23 cellular contexts compared by ENCODE assay signal in genomic region chr5:77924081-77924480, GRCh38.
DNase-seq lines count a peak whose midpoint lies in the region; ATAC-seq and TF ChIP-seq lines count a peak whose summit lies in the region.
"Had no signal": no experiment of that assay in that cellular context is flagged by ENCODE, and none has a peak within 500 bp of the region (broad histone marks: within the 10 kb centered on the region; RNA-seq: fewer than 3 reads in every experiment).

No MANE protein-coding gene starts in this region.

- H3K9me3 Mint-ChIP-seq in MCF 10A (ENCODE audit: unreplicated experiment): no peaks in the 10 kb centered on the region
- H3K9me3 Mint-ChIP-seq: CD14-positive monocyte had no signal

- H3K9me3 ChIP-seq in breast epithelium: no peaks in the 10 kb centered on the region
- H3K9me3 ChIP-seq: adrenal gland, lower lobe of right lung, Peyer's patch, upper lobe of left lung had no signal

- no peaks in the 10 kb centered on the region for H3K27me3 Mint-ChIP-seq in MCF 10A (ENCODE audit: insufficient read depth, unreplicated experiment)

- CTCF ChIA-PET in MCF 10A (lab: Yijun Ruan, JAX): interaction anchor here (0.6 kb wide), 1 partner anchor 653 kb away, joined by 4 read pairs; no protein-coding TSS in a partner anchor

- H3K4me3 ChIP-seq in breast epithelium: no peak overlapping the region
- H3K4me3 ChIP-seq: adrenal gland, lower lobe of right lung, Peyer's patch, stomach, upper lobe of left lung had no signal

- peak; percentile 89 for ATAC-seq in foreskin keratinocyte
- no peak for ATAC-seq in HG02884 (IDR thresholded peaks at IDR 0.05; ENCODE audit: unreplicated experiment)
- no peak for ATAC-seq in HG02938 (IDR thresholded peaks at IDR 0.05; ENCODE audit: unreplicated experiment)
- no peak for ATAC-seq in GM18502 (IDR thresholded peaks at IDR 0.05; ENCODE audit: poor library complexity, unreplicated experiment)
- ATAC-seq: lower lobe of right lung; naive thymus-derived CD8-positive, alpha-beta T cell had no signal

- H3K27ac Mint-ChIP-seq in MCF 10A (ENCODE audit: low read depth, unreplicated experiment): no peak overlapping the region
- H3K27ac Mint-ChIP-seq: activated CD4-positive, alpha-beta T cell treated with anti-CD3 and anti-CD28 coated beads, Interleukin-2, amount 10 ng/mL, durations not matched to agents 7 days and 5 days; CD14-positive monocyte; immature natural killer cell; naive thymus-derived CD8-positive, alpha-beta T cell had no signal

- intact Hi-C loops in MCF 10A (cut with micrococcal nuclease) (no loop called here), breast epithelium (cut with DNase I; ENCODE audit: low total_unique reads) (no loop called here)

- BruUV-seq in MCF 10A (replicated peaks; lab: Mats Ljungman, UMichigan): no TSS peak

- no peaks in the 10 kb centered on the region for H3K36me3 ChIP-seq in breast epithelium
- H3K36me3 ChIP-seq: adrenal gland, lower lobe of right lung, Peyer's patch, stomach, upper lobe of left lung had no signal

- no peaks in the 10 kb centered on the region for H3K27me3 ChIP-seq in breast epithelium
- peaks cover 16% of the 10 kb centered on the region for H3K27me3 ChIP-seq in foreskin keratinocyte
- H3K27me3 ChIP-seq: adrenal gland, Peyer's patch, upper lobe of left lung had no signal

- H3K4me1 ChIP-seq in breast epithelium (no peaks in the 10 kb centered on the region), foreskin keratinocyte (peaks cover 5% of the 10 kb centered on the region)
- H3K4me1 ChIP-seq: adrenal gland, lower lobe of right lung, Peyer's patch, stomach, upper lobe of left lung had no signal

- in situ Hi-C loops in ACHN (cut with HindIII; ENCODE audit: low pct_ligation_motif_present, low pct_unique_long_range_greater_than_20kb, low sequenced_read_pairs): no loop called here

- POLR2A ChIA-PET in MCF 10A (lab: Yijun Ruan, JAX): no interaction called here

- peaks cover 6% of the 10 kb centered on the region for H3K4me1 Mint-ChIP-seq in MCF 10A (ENCODE audit: insufficient read depth, unreplicated experiment)
- H3K4me1 Mint-ChIP-seq: CD14-positive monocyte, immature natural killer cell had no signal

- H3K36me3 Mint-ChIP-seq in MCF 10A (ENCODE audit: insufficient read depth, unreplicated experiment): no peaks in the 10 kb centered on the region
- H3K36me3 Mint-ChIP-seq: CD14-positive monocyte, immature natural killer cell had no signal

- no peak for TF ChIP-seq POLR2A in breast epithelium (IDR thresholded peaks at IDR 0.05)

- H3K27ac ChIP-seq in breast epithelium: no peak overlapping the region
- H3K27ac ChIP-seq in foreskin keratinocyte: peak overlapping the region; percentile 74
- H3K27ac ChIP-seq: adrenal gland, lower lobe of right lung, Peyer's patch, stomach, upper lobe of left lung had no signal

- DNase-seq in MCF 10A (ENCODE audit: unreplicated experiment): peak; percentile 18
- no peak for DNase-seq in breast epithelium (ENCODE audit: low spot score in 2 of 2)
- DNase-seq in NCI-H748 treated with DMSO at 0.1 percent for 48 hours (lab: John Stamatoyannopoulos, UW): peak; percentile 73
- peak; percentile 70 to 86 for DNase-seq in foreskin keratinocyte
- no peak for DNase-seq in ACHN
- DNase-seq: activated CD4-positive, alpha-beta T cell treated with anti-CD3 and anti-CD28 coated beads, Interleukin-2, amount 10 ng/mL, durations not matched to agents 7 days and 5 days; activated CD8-positive, alpha-beta memory T cell treated with anti-CD3 and anti-CD28 coated beads, Interleukin-2, amount 50 U/mL, for 4 hours; activated effector memory CD4-positive, alpha-beta T cell treated with anti-CD3 and anti-CD28 coated beads, Interleukin-2, amount 50 U/mL, for 16 hours; adrenal gland; caudate nucleus; DMS79; immature natural killer cell; lower lobe of right lung; naive thymus-derived CD8-positive, alpha-beta T cell; NCI-H1694; NCI-H524 treated with DMSO at 0.1 percent for 48 hours; Peyer's patch; stomach; upper lobe of left lung had no signal

- H3K4me3 Mint-ChIP-seq in MCF 10A (ENCODE audit: unreplicated experiment): no peak overlapping the region
- H3K4me3 Mint-ChIP-seq: activated CD4-positive, alpha-beta T cell treated with anti-CD3 and anti-CD28 coated beads, Interleukin-2, amount 10 ng/mL, durations not matched to agents 7 days and 5 days; CD14-positive monocyte; immature natural killer cell; naive thymus-derived CD8-positive, alpha-beta T cell had no signal

- TF ChIP-seq CTCF in MCF 10A (IDR thresholded peaks at IDR 0.05; ENCODE audit: unreplicated experiment) (no peak), breast epithelium (IDR thresholded peaks at IDR 0.05) (no peak), foreskin keratinocyte (conservative IDR thresholded peaks at IDR 0.05) (no peak)

Comparison
In these comparisons a context has a peak if more than half of its experiments do, and no peak if none do; other contexts are left out.
1. DNase-seq: peak in MCF 10A (single experiment), NCI-H748 treated with DMSO at 0.1 percent for 48 hours (single experiment) and foreskin keratinocyte (2 of 2); none in breast epithelium (0 of 2) and ACHN (single experiment).